In the genomic region with DNA sequence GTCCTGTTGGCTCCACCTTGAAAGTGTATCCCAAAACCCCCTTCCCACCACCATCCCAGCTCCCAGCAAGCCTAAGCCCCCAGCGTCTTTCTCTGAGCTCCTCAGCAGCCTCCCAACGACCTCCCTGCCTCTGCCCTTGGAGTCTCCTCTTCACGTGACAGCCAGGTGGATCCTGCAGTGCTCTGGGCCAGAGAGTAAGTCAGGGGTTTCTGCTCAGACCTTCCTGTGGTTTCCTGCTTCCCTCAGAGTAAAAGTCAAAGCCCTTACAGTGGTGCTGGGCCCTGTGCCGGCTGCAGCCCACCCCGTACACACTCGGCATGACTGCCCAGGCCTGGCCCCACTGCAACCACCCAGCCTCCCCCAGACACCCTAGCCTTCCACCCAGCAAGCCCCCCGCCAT, we compare ENCODE assay signal across 23 cellular contexts.
"Had no signal": no experiment of that assay in that cellular context is flagged by ENCODE, and none has a peak within 500 bp of the region (broad histone marks: within the 10 kb centered on the region; RNA-seq: fewer than 3 reads in every experiment).

No MANE protein-coding gene starts in this region.

- H3K36me3 Mint-ChIP-seq: activated naive CD4-positive, alpha-beta T cell treated with anti-CD3 and anti-CD28 coated beads, Interleukin-2, amount 10 ng/mL, durations not matched to agents 7 days and 5 days had no signal

- H3K4me1 Mint-ChIP-seq: activated naive CD4-positive, alpha-beta T cell treated with anti-CD3 and anti-CD28 coated beads, Interleukin-2, amount 10 ng/mL, durations not matched to agents 7 days and 5 days had no signal

- H3K4me3 ChIP-seq: MG63, Peyer's patch had no signal

- DNase-seq: activated CD4-positive, alpha-beta T cell treated with anti-CD3 and anti-CD28 coated beads for 4 hours; activated CD8-positive, alpha-beta memory T cell treated with anti-CD3 and anti-CD28 coated beads, Interleukin-2, amount 50 U/mL, for 4 hours; activated CD8-positive, alpha-beta T cell treated with anti-CD3 and anti-CD28 coated beads for 36 hours; activated gamma-delta T cell treated with Interleukin-2 at 50 U/mL for 16 hours; activated naive CD4-positive, alpha-beta T cell treated with anti-CD3 and anti-CD28 coated beads, Interleukin-2, amount 10 ng/mL, durations not matched to agents 7 days and 5 days; activated T-cell treated with anti-CD3 and anti-CD28 coated beads, Interleukin-2, amount 50 U/mL, for 72 hours; aorta; central memory CD4-positive, alpha-beta T cell; KG1; MG63; MV-4-11; NCI-H1092 treated with DMSO at 0.1 percent for 48 hours; NCI-H1436; NCI-H1694 treated with DMSO at 0.1 percent for 48 hours; NCI-H2029 treated with DMSO at 0.1 percent for 48 hours; NCI-H345; NCI-H526 treated with DMSO at 0.1 percent for 48 hours; NCI-H82; SHP77 treated with DMSO at 0.1 percent for 48 hours had no signal

- H3K27me3 ChIP-seq: MG63, Peyer's patch had no signal

- H3K4me3 Mint-ChIP-seq: activated CD8-positive, alpha-beta T cell treated with anti-CD3 and anti-CD28 coated beads for 36 hours; activated naive CD4-positive, alpha-beta T cell treated with anti-CD3 and anti-CD28 coated beads, Interleukin-2, amount 10 ng/mL, durations not matched to agents 7 days and 5 days; activated T-cell treated with anti-CD3 and anti-CD28 coated beads, Interleukin-2, amount 50 U/mL, for 72 hours; T-helper 1 cell treated with Interleukin-12 subunit alpha and Interleukin-12 subunit beta and Interleukin-4 antibody, amounts not matched to agents 30 μg/mL and 1 μg/mL, for 36 hours had no signal

- H3K9me3 ChIP-seq: MG63, Peyer's patch had no signal

- H3K36me3 ChIP-seq: MG63, Peyer's patch had no signal

- H3K27ac ChIP-seq: Peyer's patch had no signal

- H3K27ac Mint-ChIP-seq: activated CD8-positive, alpha-beta T cell treated with anti-CD3 and anti-CD28 coated beads for 36 hours; activated naive CD4-positive, alpha-beta T cell treated with anti-CD3 and anti-CD28 coated beads, Interleukin-2, amount 10 ng/mL, durations not matched to agents 7 days and 5 days; activated T-cell treated with anti-CD3 and anti-CD28 coated beads, Interleukin-2, amount 50 U/mL, for 72 hours; activated T-helper 2 cell treated with anti-CD3 and anti-CD28 coated beads, Interferon-gamma antibody, Interleukin-2, Interleukin-4, amounts not matched to agents 10 μg/mL and 5 μg/mL and 100 μg/mL, durations not matched to agents 14 hours and 24 hours and 36 hours; T-helper 1 cell treated with Interleukin-12 subunit alpha and Interleukin-12 subunit beta and Interleukin-4 antibody, amounts not matched to agents 30 μg/mL and 1 μg/mL, for 36 hours had no signal

- ATAC-seq: activated CD4-positive, CD25-positive, alpha-beta regulatory T cell treated with anti-CD3 and anti-CD28 coated beads, Interleukin-2, amount 50 U/mL, for 24 hours; activated CD8-positive, alpha-beta T cell treated with anti-CD3 and anti-CD28 coated beads for 36 hours; activated T-cell treated with anti-CD3 and anti-CD28 coated beads, Interleukin-2, amount 50 U/mL, for 72 hours had no signal

- H3K4me1 ChIP-seq: Peyer's patch had no signal

- H3K9me3 Mint-ChIP-seq: activated CD8-positive, alpha-beta T cell treated with anti-CD3 and anti-CD28 coated beads for 36 hours; activated naive CD4-positive, alpha-beta T cell treated with anti-CD3 and anti-CD28 coated beads, Interleukin-2, amount 10 ng/mL, durations not matched to agents 7 days and 5 days; activated T-cell treated with anti-CD3 and anti-CD28 coated beads, Interleukin-2, amount 50 U/mL, for 72 hours; activated T-helper 2 cell treated with anti-CD3 and anti-CD28 coated beads, Interferon-gamma antibody, Interleukin-2, Interleukin-4, amounts not matched to agents 10 μg/mL and 5 μg/mL and 100 μg/mL, durations not matched to agents 14 hours and 24 hours and 36 hours; T-helper 1 cell treated with Interleukin-12 subunit alpha and Interleukin-12 subunit beta and Interleukin-4 antibody, amounts not matched to agents 30 μg/mL and 1 μg/mL, for 36 hours had no signal
